ENCODE assay signal across 8 cellular contexts in the genomic region with DNA sequence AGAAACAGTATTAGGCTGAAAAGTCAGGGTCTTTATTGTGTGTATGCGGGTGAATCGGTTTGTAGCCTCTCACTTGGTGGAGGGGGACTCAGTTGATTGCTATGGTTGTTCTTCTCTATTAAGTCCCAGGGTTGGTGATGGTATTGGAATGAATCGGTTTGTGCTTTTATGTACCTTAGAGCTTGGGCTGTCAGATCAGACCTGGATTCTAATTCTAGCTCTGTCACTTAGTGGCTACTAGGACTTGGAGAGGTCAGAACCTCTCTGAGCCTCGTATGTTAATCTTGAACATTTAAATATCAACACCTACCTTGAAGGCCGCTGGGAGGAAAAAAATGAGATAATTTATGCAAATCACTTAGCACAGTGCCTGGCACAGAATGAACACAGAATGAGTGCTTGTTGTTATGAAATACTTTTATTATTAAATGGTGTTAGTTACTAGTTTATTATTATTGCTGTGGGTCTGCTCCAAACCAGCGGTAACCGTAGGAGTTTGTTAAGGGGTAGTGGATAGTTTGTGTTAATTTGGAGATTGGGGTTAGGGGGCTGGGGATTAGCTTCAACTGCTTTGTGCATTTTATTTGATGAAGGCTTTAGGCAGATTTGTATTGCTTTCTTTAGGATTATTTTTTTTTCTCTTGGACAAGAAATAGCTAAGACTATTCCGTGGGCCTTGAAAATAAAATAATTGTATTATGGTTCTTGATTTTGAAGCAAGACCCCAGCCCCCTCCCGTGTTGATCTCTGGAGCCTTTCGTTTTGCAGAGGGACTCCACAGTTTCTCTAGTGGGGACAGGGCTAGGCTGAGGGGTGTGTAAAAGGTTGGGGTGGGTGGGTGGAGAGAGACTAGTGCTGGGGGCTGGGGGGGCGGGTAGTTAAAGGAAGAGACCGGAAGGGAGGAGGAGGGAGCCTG. TPM values are rescaled to one million over a fixed set of nuclear protein-coding genes. Genes with fewer than 3 reads are reported as not detected.
DNase-seq lines count a peak whose midpoint lies in the region; ATAC-seq and TF ChIP-seq lines count a peak whose summit lies in the region.

No MANE protein-coding gene starts in this region.

- H3K27me3 Mint-ChIP-seq in activated CD4-positive, alpha-beta T cell treated with anti-CD3 and anti-CD28 coated beads, Interleukin-2, amount 10 ng/mL, durations not matched to agents 7 days and 5 days: no peaks in the 10 kb centered on the region

- H3K4me1 Mint-ChIP-seq in activated CD4-positive, alpha-beta T cell treated with anti-CD3 and anti-CD28 coated beads, Interleukin-2, amount 10 ng/mL, durations not matched to agents 7 days and 5 days: peaks cover 69% of the 10 kb centered on the region

- H3K27me3 ChIP-seq in esophagus muscularis mucosa: no peaks in the 10 kb centered on the region
- no peaks in the 10 kb centered on the region for H3K27me3 ChIP-seq in gastrocnemius medialis

- H3K9me3 ChIP-seq in esophagus muscularis mucosa (no peaks in the 10 kb centered on the region), gastrocnemius medialis (no peaks in the 10 kb centered on the region)

- H3K36me3 ChIP-seq in esophagus muscularis mucosa: peaks cover 0 to 10% (median 5%) of the 10 kb centered on the region in 4 donors
- H3K36me3 ChIP-seq in gastrocnemius medialis: no peaks in the 10 kb centered on the region

- CTCF ChIA-PET in activated CD4-positive, alpha-beta T cell treated with anti-CD3 and anti-CD28 coated beads, Interleukin-2, amount 10 ng/mL, durations not matched to agents 7 days and 5 days (lab: Charles Lee): interaction anchor here (1.0 to 2.6 kb wide), 5 partner anchors 13 to 155 kb away, joined by 3 to 7 read pairs (median 3); no protein-coding TSS in a partner anchor

- TF ChIP-seq CTCF in esophagus muscularis mucosa (IDR thresholded peaks at IDR 0.05): no peak
- no peak for TF ChIP-seq CTCF in gastrocnemius medialis (IDR thresholded peaks at IDR 0.05 in 4 of 5, conservative IDR thresholded peaks at IDR 0.05 in 1 of 5)

- 14% methylated on average over 11 of the region's 12 CpGs for WGBS in esophagus muscularis mucosa

- in situ Hi-C loops in gastrocnemius medialis (cut with MboI; ENCODE audit: low sequenced_read_pairs in 4 of 4): no loop called here

- H3K9me3 Mint-ChIP-seq in activated CD4-positive, alpha-beta T cell treated with anti-CD3 and anti-CD28 coated beads, Interleukin-2, amount 10 ng/mL, durations not matched to agents 7 days and 5 days: no peaks in the 10 kb centered on the region

- peaks cover 4% of the 10 kb centered on the region for H3K36me3 Mint-ChIP-seq in activated CD4-positive, alpha-beta T cell treated with anti-CD3 and anti-CD28 coated beads, Interleukin-2, amount 10 ng/mL, durations not matched to agents 7 days and 5 days (ENCODE audit: low read depth)

- TF ChIP-seq POLR2A in esophagus muscularis mucosa (IDR thresholded peaks at IDR 0.05; ENCODE audit: low read depth): no peak
- no peak for TF ChIP-seq POLR2A in gastrocnemius medialis (IDR thresholded peaks at IDR 0.05)

- POLR2A ChIA-PET in activated CD4-positive, alpha-beta T cell treated with anti-CD3 and anti-CD28 coated beads, Interleukin-2, amount 10 ng/mL, durations not matched to agents 7 days and 5 days (lab: Charles Lee): no interaction called here

- peak overlapping the region; percentile 97 to 98 (median 98) for H3K27ac ChIP-seq in esophagus muscularis mucosa (replicated peaks in 1 of 4)
- H3K27ac ChIP-seq in gastrocnemius medialis: peak overlapping the region; percentile 97 to 100 (median 100)

- peak overlapping the region; percentile 34 to 94 (median 80) for H3K4me3 ChIP-seq in esophagus muscularis mucosa
- H3K4me3 ChIP-seq in gastrocnemius medialis: peak overlapping the region; percentile 63 to 90 (median 82)

- no peak for ATAC-seq in gastrocnemius medialis
- ATAC-seq in HG02884 (IDR thresholded peaks at IDR 0.05; ENCODE audit: unreplicated experiment): no peak
- no peak for ATAC-seq in left lobe of liver

- intact Hi-C loops in esophagus muscularis mucosa (cut with DNase I): no loop called here
- intact Hi-C loops in gastrocnemius medialis (cut with DNase I; ENCODE audit: low total_unique reads): loop anchor here (5.0 to 10.0 kb wide), 3 partner anchors 280 to 823 kb away; a partner anchor contains a TSS

- peak overlapping the region; percentile 67 for H3K27ac Mint-ChIP-seq in activated CD4-positive, alpha-beta T cell treated with anti-CD3 and anti-CD28 coated beads, Interleukin-2, amount 10 ng/mL, durations not matched to agents 7 days and 5 days

- peaks cover 51 to 73% (median 71%) of the 10 kb centered on the region in 4 donors for H3K4me1 ChIP-seq in esophagus muscularis mucosa
- H3K4me1 ChIP-seq in gastrocnemius medialis: peaks cover 51 to 56% of the 10 kb centered on the region in 2 donors

- no peak for DNase-seq in activated CD4-positive, alpha-beta T cell treated with anti-CD3 and anti-CD28 coated beads, Interleukin-2, amount 10 ng/mL, durations not matched to agents 7 days and 5 days
- no peak for DNase-seq in activated CD4-positive, alpha-beta T cell treated with anti-CD3 and anti-CD28 coated beads, Interleukin-2, amount 50 U/mL, for 4 hours
- peak; percentile 63 for DNase-seq in SHP77 treated with DMSO at 0.1 percent for 48 hours (lab: John Stamatoyannopoulos, UW)
- DNase-seq in esophagus muscularis mucosa (ENCODE audit: extremely low spot score): no peak
- no peak for DNase-seq in gastrocnemius medialis
- DNase-seq in GDM1 (lab: John Stamatoyannopoulos, UW): no peak
- DNase-seq in left lobe of liver (ENCODE audit: low spot score): no peak

- no peak for TF ChIP-seq EP300 in esophagus muscularis mucosa (IDR thresholded peaks at IDR 0.05)

- peak overlapping the region; percentile 83 for H3K4me3 Mint-ChIP-seq in activated CD4-positive, alpha-beta T cell treated with anti-CD3 and anti-CD28 coated beads, Interleukin-2, amount 10 ng/mL, durations not matched to agents 7 days and 5 days

RNA-seq across cellular contexts. Expression of a gene that starts 3.6 kb away (rescaled TPM):
- 10 to 100 TPM; 12.3 to 12.8 TPM for total RNA-seq in activated CD4-positive, alpha-beta T cell treated with anti-CD3 and anti-CD28 coated beads, Interleukin-2, amount 10 ng/mL, durations not matched to agents 7 days and 5 days
- 100 to 1,000 TPM in 1 of 4 donors, 10 to 100 TPM in 3; 10.8 to 101 (median 15.1) TPM for total RNA-seq in esophagus muscularis mucosa
- total RNA-seq in gastrocnemius medialis: 1 to 10 TPM; 1.9 to 8.2 (median 4.4) TPM
- 18.1 TPM for total RNA-seq in left lobe of liver

RNA-seq across cellular contexts. Expression of a gene that starts 17.2 kb away (rescaled TPM):
- total RNA-seq in activated CD4-positive, alpha-beta T cell treated with anti-CD3 and anti-CD28 coated beads, Interleukin-2, amount 10 ng/mL, durations not matched to agents 7 days and 5 days: under 1 TPM; 0.55 to 0.87 TPM
- total RNA-seq in esophagus muscularis mucosa (10 to 100 TPM; 13.3 to 45.9 (median 42.5) TPM), gastrocnemius medialis (10 to 100 TPM; 18.8 to 56.8 (median 27.9) TPM), left lobe of liver (1.3 TPM)

RNA-seq across cellular contexts. Expression of a gene that starts 19.7 kb away (rescaled TPM):
- total RNA-seq in activated CD4-positive, alpha-beta T cell treated with anti-CD3 and anti-CD28 coated beads, Interleukin-2, amount 10 ng/mL, durations not matched to agents 7 days and 5 days: 10 to 100 TPM; 84.2 to 93.0 TPM
- 100 to 1,000 TPM in 2 of 4 donors, 10 to 100 TPM in 2; 61.4 to 110 (median 102) TPM for total RNA-seq in esophagus muscularis mucosa
- total RNA-seq in gastrocnemius medialis: 100 to 1,000 TPM in 2 of 4 donors, 10 to 100 TPM in 2; 57.4 to 133 (median 96.6) TPM
- 33.5 TPM for total RNA-seq in left lobe of liver

RNA-seq across cellular contexts. Expression of a gene that starts 20.2 kb away (rescaled TPM):
- total RNA-seq in activated CD4-positive, alpha-beta T cell treated with anti-CD3 and anti-CD28 coated beads, Interleukin-2, amount 10 ng/mL, durations not matched to agents 7 days and 5 days: 1 to 10 TPM; 8.2 to 9.0 TPM
- total RNA-seq in esophagus muscularis mucosa: 10 to 100 TPM; 11.6 to 14.9 (median 12.0) TPM
- total RNA-seq in gastrocnemius medialis: 10 to 100 TPM in 2 of 4 donors, 1 to 10 TPM in 2; 4.1 to 14.7 (median 9.0) TPM
- 12.4 TPM for total RNA-seq in left lobe of liver

RNA-seq across cellular contexts. Expression of a gene that starts 51.0 kb away (rescaled TPM):
- 100 to 1,000 TPM; 216 to 223 TPM for total RNA-seq in activated CD4-positive, alpha-beta T cell treated with anti-CD3 and anti-CD28 coated beads, Interleukin-2, amount 10 ng/mL, durations not matched to agents 7 days and 5 days
- total RNA-seq in esophagus muscularis mucosa (100 to 1,000 TPM in 3 of 4 donors, 10 to 100 TPM in 1; 82.7 to 139 (median 111) TPM), gastrocnemius medialis (1 to 10 TPM; 5.4 to 7.7 (median 6.0) TPM), left lobe of liver (5.7 TPM)
